22 cellular contexts compared by ENCODE assay signal in the genomic region with DNA sequence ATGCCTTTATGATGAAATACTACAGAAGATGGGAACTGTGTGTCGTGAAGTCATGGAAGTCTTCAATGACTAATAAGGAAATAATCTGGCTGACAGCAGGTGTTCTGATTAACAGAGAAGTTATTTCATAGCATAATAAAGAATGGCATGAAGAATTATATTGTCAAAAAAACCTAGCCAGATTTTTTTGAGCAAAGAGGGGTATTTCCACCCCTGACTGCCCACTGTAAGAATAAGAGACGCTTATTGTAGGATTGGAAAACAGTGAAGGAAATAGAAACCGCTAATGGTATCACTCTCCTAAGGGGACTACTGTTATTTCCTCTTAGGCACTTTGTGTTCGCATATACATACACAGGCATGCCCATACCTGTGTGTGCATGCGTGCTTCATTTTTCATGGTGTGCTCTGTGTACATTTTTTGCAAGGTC.
A peak's percentile ranks its signal among the peaks of the same experiment; 100 is the strongest.
DNase-seq lines count a peak whose midpoint lies in the region; ATAC-seq and TF ChIP-seq lines count a peak whose summit lies in the region.
"Had no signal": no experiment of that assay in that cellular context is flagged by ENCODE, and none has a peak within 500 bp of the region (broad histone marks: within the 10 kb centered on the region; RNA-seq: fewer than 3 reads in every experiment).

No MANE protein-coding gene starts in this region.

- H3K9me2 ChIP-seq in OCI-LY7 (ENCODE audit: insufficient read depth, low read length) = no peaks in the 10 kb centered on the region

- intact Hi-C loops in OCI-LY7 (cut with micrococcal nuclease; ENCODE audit: unreplicated experiment) = no loop called here

- H3K4me3 ChIP-seq in fibroblast of the aortic adventitia (ENCODE audit: low read depth, low read length) (no peak overlapping the region), skeletal muscle satellite cell (ENCODE audit: low read length) (no peak overlapping the region), OCI-LY7 (ENCODE audit: low read depth, low read length, poor library complexity, severe bottlenecking) (no peak overlapping the region)
- H3K4me3 ChIP-seq: A549, pancreas, upper lobe of right lung had no signal

- CTCF ChIA-PET in OCI-LY7 (lab: Charles Lee; ENCODE audit: unreplicated experiment) = no interaction called here

- H3K27me3 Mint-ChIP-seq in T-helper 2 cell treated with Interferon-gamma antibody and Interleukin-4, amounts not matched to agents 5 μg/mL and 100 μg/mL, for 36 hours (ENCODE audit: low read depth) = no peaks in the 10 kb centered on the region
- H3K27me3 Mint-ChIP-seq: activated CD4-positive, alpha-beta T cell treated with anti-CD3 and anti-CD28 coated beads, Interleukin-2, amount 10 ng/mL, durations not matched to agents 7 days and 5 days had no signal

- H2AFZ ChIP-seq in OCI-LY7 (ENCODE audit: low read length) = no peak overlapping the region

- no peaks in the 10 kb centered on the region for H3K27me3 ChIP-seq in skeletal muscle satellite cell (ENCODE audit: control insufficient read depth, insufficient read depth, low read length)
- H3K27me3 ChIP-seq: pancreas, upper lobe of right lung had no signal

- H3K79me2 ChIP-seq in OCI-LY7 (ENCODE audit: insufficient read depth, low read depth, low read length) = no peaks in the 10 kb centered on the region

- POLR2A ChIA-PET in OCI-LY7 (lab: Charles Lee) = interaction anchor here (1.1 kb wide), 1 partner anchor 11 kb away, joined by 3 read pairs; no protein-coding TSS in a partner anchor

- H3K9me3 Mint-ChIP-seq in T-helper 2 cell treated with Interferon-gamma antibody and Interleukin-4, amounts not matched to agents 5 μg/mL and 100 μg/mL, for 36 hours = no peaks in the 10 kb centered on the region
- H3K9me3 Mint-ChIP-seq: activated CD4-positive, alpha-beta T cell treated with anti-CD3 and anti-CD28 coated beads, Interleukin-2, amount 10 ng/mL, durations not matched to agents 7 days and 5 days; CD8-positive, alpha-beta memory T cell; central memory CD8-positive, alpha-beta T cell; endodermal cell had no signal

- H3K9ac ChIP-seq in skeletal muscle satellite cell (ENCODE audit: low read depth, low read length) = peak overlapping the region; percentile 51

- H3K4me3 Mint-ChIP-seq in T-helper 2 cell treated with Interferon-gamma antibody and Interleukin-4, amounts not matched to agents 5 μg/mL and 100 μg/mL, for 36 hours = no peak overlapping the region
- H3K4me3 Mint-ChIP-seq: activated CD4-positive, alpha-beta T cell treated with anti-CD3 and anti-CD28 coated beads, Interleukin-2, amount 10 ng/mL, durations not matched to agents 7 days and 5 days; CD8-positive, alpha-beta memory T cell; central memory CD8-positive, alpha-beta T cell; endodermal cell had no signal

- no peak overlapping the region for H3K27ac ChIP-seq in OCI-LY7 (ENCODE audit: low read depth, low read length, poor library complexity, severe bottlenecking)
- H3K27ac ChIP-seq: A549, pancreas, upper lobe of right lung had no signal

- peaks cover 37% of the 10 kb centered on the region for H3K4me1 ChIP-seq in skeletal muscle satellite cell (ENCODE audit: control insufficient read depth, insufficient read depth, low read length)
- peaks cover 12% of the 10 kb centered on the region for H3K4me1 ChIP-seq in OCI-LY7 (ENCODE audit: insufficient read depth, low read length, poor library complexity, severe bottlenecking)
- H3K4me1 ChIP-seq: A549, upper lobe of right lung had no signal

- no peaks in the 10 kb centered on the region for H3K9me3 ChIP-seq in skeletal muscle satellite cell (replicated peaks; ENCODE audit: low read length)
- no peaks in the 10 kb centered on the region for H3K9me3 ChIP-seq in OCI-LY7 (ENCODE audit: low read length)
- H3K9me3 ChIP-seq: A549, pancreas, upper lobe of right lung had no signal

- no peaks in the 10 kb centered on the region for H3K36me3 ChIP-seq in skeletal muscle satellite cell (ENCODE audit: insufficient read depth, low read length)
- no peaks in the 10 kb centered on the region for H3K36me3 ChIP-seq in OCI-LY7 (ENCODE audit: insufficient read depth, low read length)
- H3K36me3 ChIP-seq: pancreas, upper lobe of right lung had no signal

- peak overlapping the region; percentile 50 for H3K4me2 ChIP-seq in skeletal muscle satellite cell (ENCODE audit: low read length)
- H3K4me2 ChIP-seq in OCI-LY7 (ENCODE audit: low read length) = no peak overlapping the region
- H3K4me2 ChIP-seq: A549 had no signal

- H3K4me1 Mint-ChIP-seq in T-helper 2 cell treated with Interferon-gamma antibody and Interleukin-4, amounts not matched to agents 5 μg/mL and 100 μg/mL, for 36 hours (ENCODE audit: low read depth) = peaks cover 4% of the 10 kb centered on the region

- no peaks in the 10 kb centered on the region for H4K20me1 ChIP-seq in OCI-LY7 (ENCODE audit: insufficient read depth, low read length)

- no peak overlapping the region for H3K27ac Mint-ChIP-seq in T-helper 2 cell treated with Interferon-gamma antibody and Interleukin-4, amounts not matched to agents 5 μg/mL and 100 μg/mL, for 36 hours
- H3K27ac Mint-ChIP-seq: activated CD4-positive, alpha-beta T cell treated with anti-CD3 and anti-CD28 coated beads, Interleukin-2, amount 10 ng/mL, durations not matched to agents 7 days and 5 days; CD8-positive, alpha-beta memory T cell; endodermal cell had no signal

- TF ChIP-seq CTCF in fibroblast of the aortic adventitia (IDR thresholded peaks at IDR 0.05; ENCODE audit: insufficient read depth, low read length) = no peak
- TF ChIP-seq CTCF in OCI-LY7 (conservative IDR thresholded peaks at IDR 0.05; ENCODE audit: low read length) = no peak

- H3K36me3 Mint-ChIP-seq in T-helper 2 cell treated with Interferon-gamma antibody and Interleukin-4, amounts not matched to agents 5 μg/mL and 100 μg/mL, for 36 hours (ENCODE audit: low read depth) = no peaks in the 10 kb centered on the region
- H3K36me3 Mint-ChIP-seq: CD8-positive, alpha-beta memory T cell had no signal

- no peak for ATAC-seq in HG02884 (IDR thresholded peaks at IDR 0.05; ENCODE audit: unreplicated experiment)
- ATAC-seq: A549; stimulated activated naive CD8-positive, alpha-beta T cell treated with anti-CD3 and anti-CD28 coated beads, Interleukin-15, Interleukin-2, amounts not matched to agents 100 U/mL and 50 U/mL, for 24 hours; upper lobe of right lung had no signal

- BruUV-seq in OCI-LY7 (replicated peaks; lab: Mats Ljungman, UMichigan) = no TSS peak

- DNase-seq in NCI-H1105 treated with DMSO at 0.1 percent for 48 hours (lab: John Stamatoyannopoulos, UW) (peak; percentile 2), NCI-H1105 (lab: John Stamatoyannopoulos, UW) (no peak), SW480 (ENCODE audit: low spot score) (peak; percentile 54), fibroblast of the aortic adventitia (ENCODE audit: low read depth) (peak; percentile 18), OCI-LY7 (ENCODE audit: low spot score) (no peak)
- DNase-seq in T-helper 2 cell treated with Interferon-gamma antibody and Interleukin-4, amounts not matched to agents 5 μg/mL and 100 μg/mL, for 36 hours (ENCODE audit: low spot score) = no peak
- DNase-seq: activated CD4-positive, alpha-beta T cell treated with anti-CD3 and anti-CD28 coated beads, Interleukin-2, amount 10 ng/mL, durations not matched to agents 7 days and 5 days; activated naive CD4-positive, alpha-beta T cell treated with anti-CD3 and anti-CD28 coated beads, Interleukin-2, amount 50 U/mL, for 16 hours; activated T-cell treated with anti-CD3 and anti-CD28 coated beads for 4 hours; CD8-positive, alpha-beta memory T cell; endodermal cell; GF-D8; H7; NCI-H1092; NCI-H2171; pancreas; stimulated activated naive CD8-positive, alpha-beta T cell treated with anti-CD3 and anti-CD28 coated beads, Interleukin-15, Interleukin-2, amounts not matched to agents 100 U/mL and 50 U/mL, for 24 hours; upper lobe of right lung had no signal

Comparison
In these comparisons a context has a peak if more than half of its experiments do, and no peak if none do; other contexts are left out.
1. DNase-seq: peak in NCI-H1105 treated with DMSO at 0.1 percent for 48 hours (single experiment), SW480 (single experiment) and fibroblast of the aortic adventitia (single experiment); none in NCI-H1105 (single experiment), T-helper 2 cell treated with Interferon-gamma antibody and Interleukin-4, amounts not matched to agents 5 μg/mL and 100 μg/mL, for 36 hours (single experiment) and OCI-LY7 (single experiment).